Comparison of ENCODE assay signal across 1 cellular context in the genomic region with DNA sequence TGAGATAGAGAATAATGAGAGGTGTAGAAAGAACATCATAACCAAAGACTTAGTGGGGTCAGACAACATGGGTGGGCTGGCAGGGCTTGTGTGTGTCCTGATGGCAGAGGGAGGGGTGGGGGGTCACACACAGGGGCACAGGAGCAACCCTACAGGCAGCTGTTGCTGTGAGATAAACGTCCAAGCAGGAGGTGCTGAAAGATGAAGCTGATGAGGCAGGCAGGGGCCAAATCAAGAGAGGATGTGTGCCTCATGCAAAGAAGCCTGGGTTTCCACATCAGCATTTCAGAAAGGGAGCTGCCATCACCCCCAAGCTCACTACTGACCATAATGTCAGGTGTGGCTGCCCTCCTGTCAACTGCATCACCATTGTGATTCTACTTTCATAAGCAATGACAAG.
TF ChIP-seq lines count a peak whose summit lies in the region.

No MANE protein-coding gene starts in this region.

TF ChIP-seq in K562, 482 proteins besides CTCF, POLR2A, EP300 and RAD21 (continued from another document):
- TF ChIP-seq ATF6 (CRISPR knock-in tag; IDR thresholded peaks at IDR 0.05) (no peak), BRF1 (IDR thresholded peaks at IDR 0.05; ENCODE audit: borderline replicate concordance, extremely low read depth, insufficient read length) (no peak)
- TF ChIP-seq, protein P1, sequence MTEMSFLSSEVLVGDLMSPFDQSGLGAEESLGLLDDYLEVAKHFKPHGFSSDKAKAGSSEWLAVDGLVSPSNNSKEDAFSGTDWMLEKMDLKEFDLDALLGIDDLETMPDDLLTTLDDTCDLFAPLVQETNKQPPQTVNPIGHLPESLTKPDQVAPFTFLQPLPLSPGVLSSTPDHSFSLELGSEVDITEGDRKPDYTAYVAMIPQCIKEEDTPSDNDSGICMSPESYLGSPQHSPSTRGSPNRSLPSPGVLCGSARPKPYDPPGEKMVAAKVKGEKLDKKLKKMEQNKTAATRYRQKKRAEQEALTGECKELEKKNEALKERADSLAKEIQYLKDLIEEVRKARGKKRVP (CRISPR knock-in tag; IDR thresholded peaks at IDR 0.05) = no peak
